8 cellular contexts compared by ENCODE assay signal in the genomic region with DNA sequence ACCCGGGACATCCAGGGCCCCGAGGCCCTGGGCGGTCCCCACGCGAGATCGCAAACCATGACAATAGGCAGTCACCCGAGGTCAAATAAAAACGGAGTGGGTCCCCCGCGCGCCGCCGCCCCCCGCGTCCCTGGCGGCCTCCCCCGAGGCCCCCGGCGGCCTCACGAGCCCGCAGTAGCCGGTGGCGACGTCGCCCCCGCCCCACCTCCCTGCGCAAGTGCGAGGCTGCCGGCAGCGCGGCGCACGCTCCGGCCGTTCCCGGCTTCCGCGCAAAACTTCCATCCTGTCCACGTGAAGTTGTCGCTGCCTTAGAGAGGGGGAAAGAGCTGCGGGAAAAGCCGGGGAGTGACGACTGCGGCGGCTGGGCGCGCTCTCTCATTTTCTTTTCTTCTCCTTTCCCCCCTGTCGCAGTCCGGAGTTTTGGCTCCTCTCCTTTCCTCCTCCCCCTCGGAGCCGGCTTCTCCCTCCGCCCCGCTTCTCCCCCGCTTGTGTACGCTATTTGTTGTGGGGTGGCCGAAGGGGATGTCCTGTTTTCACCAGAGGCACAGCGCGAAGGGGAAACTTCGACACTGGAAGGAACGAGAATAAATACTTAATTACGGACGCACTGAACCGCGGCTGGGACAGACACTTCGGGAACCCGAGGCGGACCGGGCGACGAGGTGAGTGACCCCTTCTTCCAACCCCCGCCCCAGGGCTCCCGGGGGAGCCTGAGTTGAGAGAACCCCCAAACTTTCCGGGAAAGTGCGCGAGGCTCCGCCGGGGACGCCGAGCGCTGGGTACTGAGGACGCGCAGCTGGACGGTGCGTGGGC. TPM values are rescaled to one million over a fixed set of nuclear protein-coding genes. Genes with fewer than 3 reads are reported as not detected.
DNase-seq lines count a peak whose midpoint lies in the region; ATAC-seq and TF ChIP-seq lines count a peak whose summit lies in the region.

A gene with protein sequence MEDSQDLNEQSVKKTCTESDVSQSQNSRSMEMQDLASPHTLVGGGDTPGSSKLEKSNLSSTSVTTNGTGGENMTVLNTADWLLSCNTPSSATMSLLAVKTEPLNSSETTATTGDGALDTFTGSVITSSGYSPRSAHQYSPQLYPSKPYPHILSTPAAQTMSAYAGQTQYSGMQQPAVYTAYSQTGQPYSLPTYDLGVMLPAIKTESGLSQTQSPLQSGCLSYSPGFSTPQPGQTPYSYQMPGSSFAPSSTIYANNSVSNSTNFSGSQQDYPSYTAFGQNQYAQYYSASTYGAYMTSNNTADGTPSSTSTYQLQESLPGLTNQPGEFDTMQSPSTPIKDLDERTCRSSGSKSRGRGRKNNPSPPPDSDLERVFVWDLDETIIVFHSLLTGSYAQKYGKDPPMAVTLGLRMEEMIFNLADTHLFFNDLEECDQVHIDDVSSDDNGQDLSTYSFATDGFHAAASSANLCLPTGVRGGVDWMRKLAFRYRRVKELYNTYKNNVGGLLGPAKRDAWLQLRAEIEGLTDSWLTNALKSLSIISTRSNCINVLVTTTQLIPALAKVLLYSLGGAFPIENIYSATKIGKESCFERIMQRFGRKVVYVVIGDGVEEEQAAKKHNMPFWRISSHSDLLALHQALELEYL (plus strand): TSS at position 270 of the 813 bp plus-strand sequence. CDS start 33,424 bp downstream, outside the sequence.

- H3K9me3 ChIP-seq in BLaER1 (no peaks in the 10 kb centered on the region), lower lobe of right lung (no peaks in the 10 kb centered on the region)

- TF ChIP-seq CTCF in lower lobe of right lung (IDR thresholded peaks at IDR 0.05) = no peak

- H3K27me3 ChIP-seq in BLaER1 (peaks cover 80% of the 10 kb centered on the region), lower lobe of right lung (ENCODE audit: low read depth) (peaks cover 69% of the 10 kb centered on the region)

- H3K9ac ChIP-seq in BLaER1 = no peak within 1 kb of the TSS

- H3K27ac ChIP-seq in BLaER1 (no peak within 1 kb of the TSS), lower lobe of right lung (no peak within 1 kb of the TSS), urinary bladder (ENCODE audit: low read depth) (peak within 1 kb of the TSS; percentile 76)

- peak within 1 kb of the TSS; percentile 61 for H3K4me3 ChIP-seq in BLaER1
- H3K4me3 ChIP-seq in lower lobe of right lung = peak within 1 kb of the TSS; percentile 48
- peak within 1 kb of the TSS; percentile 68 for H3K4me3 ChIP-seq in urinary bladder (ENCODE audit: low read depth, low read length)

- intact Hi-C loops in lower lobe of right lung (cut with DNase I) = no loop called here

- H4K20me1 ChIP-seq in BLaER1 = peaks cover 55% of the 10 kb centered on the region

- H3K36me3 ChIP-seq in BLaER1 = no peaks in the 10 kb centered on the region
- H3K36me3 ChIP-seq in lower lobe of right lung = no peaks in the 10 kb centered on the region
- H3K36me3 ChIP-seq in urinary bladder (ENCODE audit: insufficient read depth) = no peaks in the 10 kb centered on the region

- DNase-seq in NCI-H1092 (lab: John Stamatoyannopoulos, UW) (peak; percentile 39), ecto neural progenitor cell (ENCODE audit: low spot score) (peak; percentile 68), lower lobe of right lung (no peak)
- no peak for DNase-seq in central memory CD4-positive, alpha-beta T cell

- ATAC-seq in lower lobe of right lung = peak; percentile 36 to 65
- ATAC-seq in GM18867 (IDR thresholded peaks at IDR 0.05; ENCODE audit: unreplicated experiment) = no peak
- ATAC-seq in GM19455 (IDR thresholded peaks at IDR 0.05; ENCODE audit: unreplicated experiment) = no peak

- WGBS in urinary bladder = under 1% methylated on average over 84 of the region's 84 CpGs

- peak within 1 kb of the TSS; percentile 92 for H3K4me2 ChIP-seq in BLaER1

- H3K4me1 ChIP-seq in BLaER1 (peaks cover 19% of the 10 kb centered on the region), lower lobe of right lung (peaks cover 15% of the 10 kb centered on the region), urinary bladder (ENCODE audit: insufficient read depth) (no peaks in the 10 kb centered on the region)

RNA-seq across cellular contexts. Expression of the gene that starts here (rescaled TPM):
- total RNA-seq in lower lobe of right lung (2.6 TPM), urinary bladder (20.9 TPM)
- polyA plus RNA-seq in urinary bladder = 1.3 TPM

Comparison
In these comparisons a context has a peak if more than half of its experiments do, and no peak if none do; other contexts are left out.
1. DNase-seq: peak in NCI-H1092 (single experiment) and ecto neural progenitor cell (single experiment); none in lower lobe of right lung (single experiment) and central memory CD4-positive, alpha-beta T cell (single experiment).
2. ATAC-seq: peak in lower lobe of right lung (2 of 2); none in GM18867 (single experiment) and GM19455 (single experiment).
3. Peak in every context shown above with its lines, with median percentiles within 50 percentile points of each other: H3K4me3 ChIP-seq.